In the genomic region with DNA sequence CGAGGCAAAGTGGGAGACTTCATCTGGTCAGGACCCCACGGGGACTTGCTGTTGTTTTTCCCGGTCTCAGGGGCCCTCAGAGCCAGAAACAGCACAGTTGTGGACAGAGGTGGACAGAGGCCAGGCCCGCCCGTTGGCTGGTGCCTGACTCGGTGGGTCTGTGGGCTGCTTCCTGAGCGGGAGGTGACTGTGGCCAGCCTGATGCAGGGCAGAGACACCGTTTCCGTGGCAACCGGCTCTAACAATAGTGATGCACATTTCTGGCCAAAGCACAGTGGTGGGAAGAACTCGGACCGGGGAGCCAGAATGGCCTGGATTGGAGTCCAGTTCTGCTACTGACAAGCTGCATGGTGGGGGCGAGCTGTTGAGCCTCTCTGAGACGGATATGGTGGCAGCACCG, we compare ENCODE assay signal across 12 cellular contexts. TPM values are rescaled to one million over a fixed set of nuclear protein-coding genes. Genes with fewer than 3 reads are reported as not detected.
DNase-seq lines count a peak whose midpoint lies in the region; ATAC-seq, FAIRE-seq and TF ChIP-seq lines count a peak whose summit lies in the region.
"Had no signal": no experiment of that assay in that cellular context is flagged by ENCODE, and none has a peak within 500 bp of the region (broad histone marks: within the 10 kb centered on the region; RNA-seq: fewer than 3 reads in every experiment).

No MANE protein-coding gene starts in this region.

- ATAC-seq in activated T-cell treated with anti-CD3 and anti-CD28 coated beads, Interleukin-2, amount 50 U/mL, for 72 hours (replicated peaks in 1 of 2) = peak in 1 of 2 donors; percentile 5
- no peak for ATAC-seq in body of pancreas

- DNase-seq in activated T-cell treated with anti-CD3 and anti-CD28 coated beads, Interleukin-2, amount 50 U/mL, for 72 hours = no peak
- DNase-seq in activated T-cell treated with anti-CD3 and anti-CD28 coated beads, Interleukin-2, amount 50 U/mL, for 48 hours = no peak
- DNase-seq in cardiac fibroblast (ENCODE audit: low read depth in 2 of 2) = peak; percentile 11 to 49
- DNase-seq in mesenchymal stem cell = no peak
- no peak for DNase-seq in urothelium cell line (ENCODE audit: low spot score)
- no peak for DNase-seq in body of pancreas
- DNase-seq in MV-4-11 (lab: John Stamatoyannopoulos, UW) = no peak
- no peak for DNase-seq in GM19238 (ENCODE audit: insufficient read length, low spot score)
- DNase-seq: NCI-H1694 treated with DMSO at 0.1 percent for 48 hours; SHP77; stimulated activated CD4-positive, alpha-beta T cell treated with anti-CD3 and anti-CD28 coated beads, Interleukin-2, amount 100 ng/mL, for 48 hours had no signal

- no peak overlapping the region for H3K18ac ChIP-seq in mesenchymal stem cell (ENCODE audit: low read depth in 1 of 2, low read length in 2 of 2)

- WGBS in mesenchymal stem cell = 79% methylated on average over 15 of the region's 15 CpGs
- WGBS in body of pancreas, 2 donors = 52 to 71% methylated on average over 13 to 15 of the region's 15 CpGs

- H3K4me2 ChIP-seq in mesenchymal stem cell (ENCODE audit: low read length, poor library complexity, severe bottlenecking) = peak overlapping the region; percentile 76

- H3K79me1 ChIP-seq in mesenchymal stem cell (replicated peaks; ENCODE audit: low read length, poor library complexity, severe bottlenecking) = no peaks in the 10 kb centered on the region

- H2AK5ac ChIP-seq in mesenchymal stem cell (ENCODE audit: low read length, severe bottlenecking) = peak overlapping the region; percentile 38

- H2BK5ac ChIP-seq in mesenchymal stem cell (ENCODE audit: low read depth, low read length, poor library complexity, severe bottlenecking) = peak overlapping the region; percentile 2

- no peak for TF ChIP-seq CTCF in cardiac fibroblast (IDR thresholded peaks at IDR 0.05; ENCODE audit: low read depth, low read length)
- no peak for TF ChIP-seq CTCF in body of pancreas (IDR thresholded peaks at IDR 0.05)

- peak overlapping the region in 1 of 2 donors; percentile 20 for H3K4me3 ChIP-seq in cardiac fibroblast (replicated peaks in 1 of 2; ENCODE audit: low read depth in 2 of 2, low read length in 2 of 2)
- H3K4me3 ChIP-seq in mesenchymal stem cell (ENCODE audit: insufficient read depth in 1 of 2, low read depth in 1 of 2, low read length in 2 of 2) = peak overlapping the region in 1 of 2 experiments; percentile 41
- H3K4me3 ChIP-seq in body of pancreas = no peak overlapping the region

- no peak overlapping the region for H3K4ac ChIP-seq in mesenchymal stem cell (ENCODE audit: low read depth in 1 of 2, low read length in 2 of 2)

- H3K36me3 ChIP-seq in mesenchymal stem cell (ENCODE audit: control insufficient read depth in 1 of 2, insufficient read depth in 2 of 2, low read depth in 1 of 2, low read length in 2 of 2) (no peaks in the 10 kb centered on the region), body of pancreas (replicated peaks in 1 of 2; ENCODE audit: insufficient read depth in 1 of 2, low read depth in 2 of 2) (no peaks in the 10 kb centered on the region)

- peaks cover 16% of the 10 kb centered on the region for H3K4me1 ChIP-seq in mesenchymal stem cell (ENCODE audit: control insufficient read depth, insufficient read depth, low read depth, low read length)
- H3K4me1 ChIP-seq in body of pancreas = no peaks in the 10 kb centered on the region

- H3K9ac ChIP-seq in mesenchymal stem cell (ENCODE audit: low read length) = peak overlapping the region; percentile 92

- no peak for TF ChIP-seq POLR2A in body of pancreas (IDR thresholded peaks at IDR 0.05)

- H3K14ac ChIP-seq in mesenchymal stem cell (ENCODE audit: low read length in 2 of 2) = peak overlapping the region in 1 of 2 experiments; percentile 14

- no peak overlapping the region for H3K27ac Mint-ChIP-seq in activated T-cell treated with anti-CD3 and anti-CD28 coated beads, Interleukin-2, amount 50 U/mL, for 72 hours

- peaks cover 16% of the 10 kb centered on the region for H3K4me1 Mint-ChIP-seq in activated T-cell treated with anti-CD3 and anti-CD28 coated beads, Interleukin-2, amount 50 U/mL, for 72 hours (ENCODE audit: low read depth)

- no peaks in the 10 kb centered on the region for H3K9me3 Mint-ChIP-seq in activated T-cell treated with anti-CD3 and anti-CD28 coated beads, Interleukin-2, amount 50 U/mL, for 72 hours

- H2BK15ac ChIP-seq in mesenchymal stem cell (ENCODE audit: low read depth, poor library complexity, severe bottlenecking) = no peak overlapping the region

- H3K27me3 Mint-ChIP-seq in activated T-cell treated with anti-CD3 and anti-CD28 coated beads, Interleukin-2, amount 50 U/mL, for 72 hours (ENCODE audit: low read depth) = peaks cover 14% of the 10 kb centered on the region

- no peak overlapping the region for H3K23ac ChIP-seq in mesenchymal stem cell (ENCODE audit: low read length in 2 of 2)

- H4K91ac ChIP-seq in mesenchymal stem cell (ENCODE audit: low read length) = no peak overlapping the region

- peak; percentile 90 for FAIRE-seq in urothelium cell line (lab: Jason Lieb, UNC)
- FAIRE-seq: endothelial cell of umbilical vein had no signal

- H3K9me3 ChIP-seq in mesenchymal stem cell (ENCODE audit: control insufficient read depth, low read length) = no peaks in the 10 kb centered on the region
- no peaks in the 10 kb centered on the region for H3K9me3 ChIP-seq in body of pancreas

- peak overlapping the region; percentile 66 for H3K27ac ChIP-seq in mesenchymal stem cell (ENCODE audit: low read length, poor library complexity, severe bottlenecking)
- peak overlapping the region in 1 of 4 donors; percentile 26 for H3K27ac ChIP-seq in body of pancreas

- no peaks in the 10 kb centered on the region for H3K27me3 ChIP-seq in mesenchymal stem cell (ENCODE audit: control insufficient read depth in 1 of 2, insufficient read depth in 1 of 2, low read length in 2 of 2)
- no peaks in the 10 kb centered on the region for H3K27me3 ChIP-seq in body of pancreas

- H2AFZ ChIP-seq in mesenchymal stem cell (ENCODE audit: low read depth, low read length) = no peak overlapping the region

- intact Hi-C loops in body of pancreas (cut with DNase I) = loop anchor here (10.0 kb wide), 1 partner anchor 1982 kb away; no protein-coding TSS in a partner anchor

- no peaks in the 10 kb centered on the region for H3K36me3 Mint-ChIP-seq in activated T-cell treated with anti-CD3 and anti-CD28 coated beads, Interleukin-2, amount 50 U/mL, for 72 hours (ENCODE audit: insufficient read depth in 2 of 2)

- no peak overlapping the region for H2BK120ac ChIP-seq in mesenchymal stem cell (ENCODE audit: low read depth, low read length)

- H3K4me3 Mint-ChIP-seq in activated T-cell treated with anti-CD3 and anti-CD28 coated beads, Interleukin-2, amount 50 U/mL, for 72 hours = peak overlapping the region; percentile 12 to 58

- no peak overlapping the region for H2BK12ac ChIP-seq in mesenchymal stem cell (ENCODE audit: low read length in 2 of 2)

- H4K8ac ChIP-seq in mesenchymal stem cell (ENCODE audit: low read length) = no peak overlapping the region

RNA-seq across cellular contexts. Expression of a gene that starts 58.7 kb away (rescaled TPM):
- 10 to 100 TPM; 88.7 to 93.9 TPM for total RNA-seq in activated T-cell treated with anti-CD3 and anti-CD28 coated beads, Interleukin-2, amount 50 U/mL, for 72 hours
- polyA plus RNA-seq in mesenchymal stem cell (2013, experiment 1 of 2) = 56.6 TPM
- polyA plus RNA-seq in mesenchymal stem cell (2013, experiment 2 of 2) = 60.4 TPM
- total RNA-seq in body of pancreas = 10 to 100 TPM; 61.6 to 69.8 TPM

Comparison
In these comparisons a context has a peak if more than half of its experiments do, and no peak if none do; other contexts are left out.
1. DNase-seq: peak in cardiac fibroblast (2 of 2); none in activated T-cell treated with anti-CD3 and anti-CD28 coated beads, Interleukin-2, amount 50 U/mL, for 72 hours (0 of 2), activated T-cell treated with anti-CD3 and anti-CD28 coated beads, Interleukin-2, amount 50 U/mL, for 48 hours (0 of 2), mesenchymal stem cell (single experiment), urothelium cell line (single experiment), body of pancreas (0 of 4), MV-4-11 (single experiment) and GM19238 (single experiment).